In genomic region chr6:151690303-151690702, GRCh38 we compare ENCODE assay signal across 8 cellular contexts.
DNase-seq lines count a peak whose midpoint lies in the region; ATAC-seq, FAIRE-seq and TF ChIP-seq lines count a peak whose summit lies in the region.

No MANE protein-coding gene starts in this region.

- no peaks in the 10 kb centered on the region for H3K79me2 ChIP-seq in Loucy (ENCODE audit: insufficient read depth, low read length)
- H3K79me2 ChIP-seq in fibroblast of lung (ENCODE audit: control insufficient read depth, insufficient read depth, low read length), result no peaks in the 10 kb centered on the region

- DNase-seq in GM18507 (ENCODE audit: extremely low spot score, insufficient read length, low read depth) (no peak), fibroblast of lung (ENCODE audit: low read depth in 2 of 2) (no peak), gastrocnemius medialis (no peak), NCI-H774 (lab: John Stamatoyannopoulos, UW) (no peak), glomerular visceral epithelial cell (ENCODE audit: extremely low spot score) (no peak)

- H3K4me1 ChIP-seq in Loucy (ENCODE audit: insufficient read depth, low read length, poor library complexity, severe bottlenecking) (peaks cover 11% of the 10 kb centered on the region), fibroblast of lung (ENCODE audit: control insufficient read depth, extremely low read depth, insufficient read depth, low read length) (no peaks in the 10 kb centered on the region), gastrocnemius medialis (peaks cover 6 to 18% of the 10 kb centered on the region in 2 donors)

- no peaks in the 10 kb centered on the region for H3K36me3 ChIP-seq in Loucy (ENCODE audit: insufficient read depth, low read length)
- H3K36me3 ChIP-seq in fibroblast of lung (ENCODE audit: control insufficient read depth, insufficient read depth, low read length), result no peaks in the 10 kb centered on the region
- H3K36me3 ChIP-seq in gastrocnemius medialis, result no peaks in the 10 kb centered on the region

- peak overlapping the region; percentile 70 for H3K4me3 ChIP-seq in Loucy (ENCODE audit: low read length, poor library complexity, severe bottlenecking)
- peak overlapping the region in 1 of 4 experiments; percentile 31 for H3K4me3 ChIP-seq in fibroblast of lung (replicated peaks in 1 of 4; ENCODE audit: control extremely low read depth in 1 of 4, insufficient read depth in 1 of 4, low read depth in 3 of 4, low read length in 4 of 4)
- peak overlapping the region; percentile 30 to 54 (median 46) for H3K4me3 ChIP-seq in gastrocnemius medialis

- in situ Hi-C loops in gastrocnemius medialis (cut with MboI; ENCODE audit: low sequenced_read_pairs in 4 of 4), result loop anchor here in 1 of 4 donors (25.0 kb wide), 1 partner anchor 572 kb away; no protein-coding TSS in a partner anchor

- H3K9me3 ChIP-seq in Loucy (ENCODE audit: insufficient read depth, low read depth, low read length), result no peaks in the 10 kb centered on the region
- no peaks in the 10 kb centered on the region for H3K9me3 ChIP-seq in fibroblast of lung (ENCODE audit: control insufficient read depth, insufficient read depth, low read depth, low read length)
- no peaks in the 10 kb centered on the region for H3K9me3 ChIP-seq in gastrocnemius medialis

- peak overlapping the region; percentile 91 for H2AFZ ChIP-seq in Loucy (ENCODE audit: low read length)
- no peak overlapping the region for H2AFZ ChIP-seq in fibroblast of lung (ENCODE audit: low read length)

- ATAC-seq in gastrocnemius medialis (peak; percentile 57 to 64), GM18520 (IDR thresholded peaks at IDR 0.05; ENCODE audit: unreplicated experiment) (no peak), HG02678 (IDR thresholded peaks at IDR 0.05; ENCODE audit: unreplicated experiment) (no peak)

- no peak overlapping the region for H3K27ac ChIP-seq in fibroblast of lung (ENCODE audit: insufficient read depth, low read length)
- peak overlapping the region; percentile 32 to 71 (median 60) for H3K27ac ChIP-seq in gastrocnemius medialis

- peak overlapping the region; percentile 72 for H3K4me2 ChIP-seq in Loucy (ENCODE audit: low read depth, low read length, poor library complexity, severe bottlenecking)
- H3K4me2 ChIP-seq in fibroblast of lung (ENCODE audit: extremely low read depth, insufficient read depth, low read length), result peak overlapping the region; percentile 38

- H3K9me2 ChIP-seq in Loucy (replicated peaks; ENCODE audit: low read depth, low read length), result no peaks in the 10 kb centered on the region

- H3K27me3 ChIP-seq in Loucy (ENCODE audit: insufficient read depth, low read length, poor library complexity, severe bottlenecking) (no peaks in the 10 kb centered on the region), fibroblast of lung (ENCODE audit: control insufficient read depth, insufficient read depth, low read length) (no peaks in the 10 kb centered on the region), gastrocnemius medialis (no peaks in the 10 kb centered on the region)

- peak in 1 of 2 donors; percentile 47 for TF ChIP-seq POLR2A in gastrocnemius medialis (IDR thresholded peaks at IDR 0.05)

- H3F3A ChIP-seq in Loucy (ENCODE audit: low read depth), result no peaks in the 10 kb centered on the region

- intact Hi-C loops in gastrocnemius medialis (cut with DNase I; ENCODE audit: low total_unique reads), result loop anchor here (5.0 kb wide), 1 partner anchor 72 kb away; no protein-coding TSS in a partner anchor

- H3K9ac ChIP-seq in Loucy (ENCODE audit: low read depth, low read length, poor library complexity, severe bottlenecking) (peak overlapping the region; percentile 64), fibroblast of lung (ENCODE audit: insufficient read depth, low read length) (no peak overlapping the region)

- FAIRE-seq in GM18507 (lab: Jason Lieb, UNC), result peak; percentile 63

- H4K20me1 ChIP-seq in Loucy (ENCODE audit: insufficient read depth, low read length, poor library complexity, severe bottlenecking), result no peaks in the 10 kb centered on the region
- no peaks in the 10 kb centered on the region for H4K20me1 ChIP-seq in fibroblast of lung (ENCODE audit: control insufficient read depth, extremely low read depth, insufficient read depth, low read length)

- TF ChIP-seq CTCF in Loucy (conservative IDR thresholded peaks at IDR 0.05; ENCODE audit: low read length) (peak; percentile 65), fibroblast of lung (conservative IDR thresholded peaks at IDR 0.05 in 1 of 2, IDR thresholded peaks at IDR 0.05 in 1 of 2; ENCODE audit: low read depth in 1 of 2, low read length in 2 of 2) (no peak), gastrocnemius medialis (IDR thresholded peaks at IDR 0.05 in 4 of 5, conservative IDR thresholded peaks at IDR 0.05 in 1 of 5) (peak in 1 of 5 experiments; percentile 16)

Comparison
In these comparisons a context has a peak if more than half of its experiments do, and no peak if none do; other contexts are left out.
1. ATAC-seq: peak in gastrocnemius medialis (2 of 2); none in GM18520 (single experiment) and HG02678 (single experiment).